In the genomic region with DNA sequence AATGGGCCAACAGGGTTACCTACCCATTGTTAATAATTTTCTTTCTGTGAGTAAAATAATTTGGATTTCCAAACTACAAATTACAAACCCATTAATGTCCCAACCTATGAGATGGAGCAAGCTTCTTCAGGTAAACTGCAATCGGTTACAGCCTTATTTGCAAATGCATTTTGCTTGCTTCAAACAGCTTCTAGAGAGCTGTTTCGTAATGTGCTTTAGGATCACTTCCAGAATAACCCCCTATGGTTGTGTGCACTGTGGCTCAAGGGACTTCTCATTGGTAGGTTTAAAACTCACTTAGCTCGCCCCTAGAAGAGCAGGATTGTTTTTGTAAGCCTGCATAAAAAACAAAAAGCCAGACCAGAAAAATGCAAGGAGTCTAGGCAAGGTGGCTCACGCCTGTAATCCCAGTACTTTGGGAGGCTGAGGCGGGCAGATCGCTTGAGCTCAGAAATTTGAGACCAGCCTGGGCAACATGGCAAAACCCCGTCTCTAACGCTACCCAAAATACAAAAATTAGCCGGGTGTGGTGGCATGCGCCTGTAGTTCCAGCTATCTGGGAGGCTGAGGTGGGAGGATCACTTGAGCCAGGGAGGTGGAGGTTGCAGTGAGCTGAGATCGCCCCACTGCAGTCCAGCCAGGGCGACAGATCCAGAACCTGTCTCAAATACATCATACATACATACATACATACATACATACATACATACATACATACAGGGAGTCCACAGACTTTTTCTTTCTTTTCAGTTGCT, we compare ENCODE assay signal across 10 cellular contexts. TPM values are rescaled to one million over a fixed set of nuclear protein-coding genes. Genes with fewer than 3 reads are reported as not detected.
DNase-seq lines count a peak whose midpoint lies in the region; ATAC-seq and TF ChIP-seq lines count a peak whose summit lies in the region.
"Had no signal": no experiment of that assay in that cellular context is flagged by ENCODE, and none has a peak within 500 bp of the region (broad histone marks: within the 10 kb centered on the region; RNA-seq: fewer than 3 reads in every experiment).

No MANE protein-coding gene starts in this region.

- H3K4me1 Mint-ChIP-seq in Caco-2 (ENCODE audit: low read depth, unreplicated experiment) (peaks cover 25% of the 10 kb centered on the region), progenitor cell of endocrine pancreas (ENCODE audit: low read depth) (peaks cover 11% of the 10 kb centered on the region)

- H3K4me1 ChIP-seq in Caco-2 (peaks cover 22% of the 10 kb centered on the region), esophagus (ENCODE audit: control insufficient read depth in 2 of 2, insufficient read depth in 2 of 2, low read length in 1 of 2) (peaks cover 0 to 3% of the 10 kb centered on the region in 2 donors), gastrocnemius medialis (peaks cover 14 to 18% of the 10 kb centered on the region in 2 donors)

- POLR2A ChIA-PET in Caco-2 (lab: Charles Lee) = interaction anchor here (5.1 kb wide), 1 partner anchor 8 kb away, joined by 98 read pairs; no protein-coding TSS in a partner anchor

- no TSS peak for BruUV-seq in Caco-2 (replicated peaks; lab: Mats Ljungman, UMichigan)

- ATAC-seq in gastrocnemius medialis = no peak

- no peaks in the 10 kb centered on the region for H3K27me3 Mint-ChIP-seq in Caco-2 (ENCODE audit: insufficient read depth, unreplicated experiment)
- no peaks in the 10 kb centered on the region for H3K27me3 Mint-ChIP-seq in progenitor cell of endocrine pancreas

- H3K27ac ChIP-seq in esophagus (ENCODE audit: low read depth in 2 of 2, low read length in 1 of 2) (peak overlapping the region; percentile 91 to 97), gastrocnemius medialis (peak overlapping the region; percentile 94 to 98 (median 97))

- H3K4me3 ChIP-seq in Caco-2 (ENCODE audit: low read depth, low read length) (no peak overlapping the region), esophagus (ENCODE audit: low read depth in 1 of 2, low read length in 2 of 2) (no peak overlapping the region), gastrocnemius medialis (peak overlapping the region in 1 of 4 donors; percentile 33)

- H3K9me3 Mint-ChIP-seq in Caco-2 (ENCODE audit: unreplicated experiment) = no peaks in the 10 kb centered on the region
- H3K9me3 Mint-ChIP-seq in progenitor cell of endocrine pancreas (ENCODE audit: low read depth) = no peaks in the 10 kb centered on the region

- H3K27me3 ChIP-seq in Caco-2 (replicated peaks; ENCODE audit: control insufficient read depth, insufficient read depth, low read length) (no peaks in the 10 kb centered on the region), esophagus (ENCODE audit: control insufficient read depth in 1 of 2, insufficient read depth in 2 of 2, low read length in 2 of 2) (no peaks in the 10 kb centered on the region), gastrocnemius medialis (no peaks in the 10 kb centered on the region)

- DNase-seq in Caco-2 = no peak
- DNase-seq in NOMO-1 (lab: John Stamatoyannopoulos, UW; ENCODE audit: unreplicated experiment in 2 of 2) = peak; percentile 23 to 69
- DNase-seq in gastrocnemius medialis = no peak
- DNase-seq in progenitor cell of endocrine pancreas (ENCODE audit: low spot score, unreplicated experiment) = no peak
- DNase-seq in A172 (ENCODE audit: low spot score) = no peak
- DNase-seq in posterior cingulate gyrus = no peak
- DNase-seq: cortex of kidney; NCI-H1092 treated with DMSO at 0.1 percent for 48 hours; stimulated activated naive CD4-positive, alpha-beta T cell treated with Interleukin-2 at 50 U/mL for 16 hours had no signal

- H3K27ac Mint-ChIP-seq in Caco-2 (ENCODE audit: unreplicated experiment) (peak overlapping the region; percentile 97), progenitor cell of endocrine pancreas (no peak overlapping the region)

- H3K36me3 ChIP-seq in Caco-2 (ENCODE audit: control insufficient read depth, insufficient read depth, low read length) = no peaks in the 10 kb centered on the region
- H3K36me3 ChIP-seq in esophagus (ENCODE audit: control insufficient read depth in 2 of 2, insufficient read depth in 2 of 2, low read length in 1 of 2) = no peaks in the 10 kb centered on the region
- H3K36me3 ChIP-seq in gastrocnemius medialis = no peaks in the 10 kb centered on the region

- TF ChIP-seq POLR2A in gastrocnemius medialis (IDR thresholded peaks at IDR 0.05) = no peak

- CTCF ChIA-PET in Caco-2 (lab: Charles Lee) = interaction anchor here (0.6 to 1.2 kb wide), 2 partner anchors 17 to 42 kb away, joined by 3 to 4 read pairs; no protein-coding TSS in a partner anchor

- peaks cover 29% of the 10 kb centered on the region for H3K36me3 Mint-ChIP-seq in Caco-2 (ENCODE audit: insufficient read depth, unreplicated experiment)
- H3K36me3 Mint-ChIP-seq in progenitor cell of endocrine pancreas (ENCODE audit: insufficient read depth) = no peaks in the 10 kb centered on the region

- TF ChIP-seq CTCF in Caco-2 (IDR thresholded peaks at IDR 0.05; ENCODE audit: insufficient read depth in 1 of 2, low read depth in 1 of 2, low read length in 1 of 2, severe bottlenecking in 1 of 2, unreplicated experiment in 1 of 2) (no peak), gastrocnemius medialis (IDR thresholded peaks at IDR 0.05 in 4 of 5, conservative IDR thresholded peaks at IDR 0.05 in 1 of 5) (no peak), progenitor cell of endocrine pancreas (IDR thresholded peaks at IDR 0.05; ENCODE audit: unreplicated experiment) (no peak)

- in situ Hi-C loops in gastrocnemius medialis (cut with MboI; ENCODE audit: low sequenced_read_pairs in 4 of 4) = no loop called here

- 91 to 92% methylated on average over 12 of the region's 12 CpGs for WGBS in esophagus, 2 donors

- intact Hi-C loops in Caco-2 (cut with micrococcal nuclease; ENCODE audit: unreplicated experiment) (no loop called here), gastrocnemius medialis (cut with DNase I; ENCODE audit: low total_unique reads) (loop anchor here (10.0 kb wide), 1 partner anchor 426 kb away; no protein-coding TSS in a partner anchor), posterior cingulate gyrus (cut with DNase I) (no loop called here)

- H3K4me3 Mint-ChIP-seq in Caco-2 (ENCODE audit: unreplicated experiment) (peak overlapping the region; percentile 92), progenitor cell of endocrine pancreas (ENCODE audit: low read depth) (no peak overlapping the region)

- H3K9me3 ChIP-seq in Caco-2 (no peaks in the 10 kb centered on the region), esophagus (ENCODE audit: control insufficient read depth in 2 of 2, insufficient read depth in 1 of 2, low read depth in 1 of 2, low read length in 1 of 2) (no peaks in the 10 kb centered on the region), gastrocnemius medialis (no peaks in the 10 kb centered on the region)

RNA-seq across cellular contexts. Expression of a gene that starts 3.3 kb away (rescaled TPM):
- 17.9 and 18.8 TPM in 2 replicates for total RNA-seq in Caco-2 (2022)
- polyA plus RNA-seq in esophagus = 10 to 100 TPM; 13.7 to 20.1 TPM
- 1 to 10 TPM; 3.2 to 5.3 (median 4.2) TPM for total RNA-seq in gastrocnemius medialis
- 15.0 and 16.8 TPM in 2 replicates for total RNA-seq in progenitor cell of endocrine pancreas
- total RNA-seq in A172 (2014; rRNA removed; shearing (Covaris generic)) = 12.4 and 14.9 TPM in 2 replicates

Comparison
In these comparisons a context has a peak if more than half of its experiments do, and no peak if none do; other contexts are left out.
1. DNase-seq: peak in NOMO-1 (2 of 2); none in Caco-2 (0 of 2), gastrocnemius medialis (0 of 2), progenitor cell of endocrine pancreas (single experiment), A172 (single experiment) and posterior cingulate gyrus (0 of 10).